8 cellular contexts compared by ENCODE assay signal in genomic region chr7:99143853-99144672, GRCh38. TPM values are rescaled to one million over a fixed set of nuclear protein-coding genes. Genes with fewer than 3 reads are reported as not detected.
DNase-seq lines count a peak whose midpoint lies in the region; ATAC-seq and TF ChIP-seq lines count a peak whose summit lies in the region.

TSS of gene SMURF1 (minus strand) at chr7:99144108. CDS start at chr7:99143780, 328 bp downstream.

- in situ Hi-C loops in SK-MEL-5 (cut with HindIII; ENCODE audit: low pct_unique_long_range_greater_than_20kb, low sequenced_read_pairs): no loop called here

- H3K27ac ChIP-seq in thoracic aorta: peak within 1 kb of the TSS; percentile 97 to 99

- peak within 1 kb of the TSS; percentile 97 for H3K4me3 ChIP-seq in thoracic aorta

- TF ChIP-seq CTCF in osteocyte (IDR thresholded peaks at IDR 0.05) (no peak), thoracic aorta (IDR thresholded peaks at IDR 0.05) (no peak)

- DNase-seq in DMS79 (lab: John Stamatoyannopoulos, UW): peak; percentile 16
- DNase-seq in HuH-7 (ENCODE audit: low spot score): peak; percentile 60
- peak; percentile 65 for DNase-seq in SK-MEL-5 (ENCODE audit: low read depth, low spot score)
- DNase-seq in head of caudate nucleus: peak; percentile 25 to 84 (median 68)
- DNase-seq in osteocyte (ENCODE audit: extremely low spot score, unreplicated experiment): peak; percentile 90
- peak; percentile 21 for DNase-seq in thoracic aorta (ENCODE audit: low spot score)

- peaks cover 5% of the 10 kb centered on the region for H3K36me3 Mint-ChIP-seq in activated naive CD8-positive, alpha-beta T cell
- no peaks in the 10 kb centered on the region for H3K36me3 Mint-ChIP-seq in osteocyte (ENCODE audit: unreplicated experiment)

- H3K9me3 Mint-ChIP-seq in activated naive CD8-positive, alpha-beta T cell (ENCODE audit: low read depth): no peaks in the 10 kb centered on the region
- H3K9me3 Mint-ChIP-seq in osteocyte (ENCODE audit: unreplicated experiment): no peaks in the 10 kb centered on the region

- peaks cover 33% of the 10 kb centered on the region for H3K4me1 Mint-ChIP-seq in activated naive CD8-positive, alpha-beta T cell (ENCODE audit: low read depth)
- H3K4me1 Mint-ChIP-seq in osteocyte (ENCODE audit: unreplicated experiment): peaks cover 35% of the 10 kb centered on the region

- no peaks in the 10 kb centered on the region for H3K36me3 ChIP-seq in thoracic aorta

- no peaks in the 10 kb centered on the region for H3K27me3 ChIP-seq in thoracic aorta (replicated peaks; ENCODE audit: insufficient read depth)

- H3K9me3 ChIP-seq in thoracic aorta: no peaks in the 10 kb centered on the region

- peaks cover 12 to 28% of the 10 kb centered on the region in 2 donors for H3K4me1 ChIP-seq in thoracic aorta (ENCODE audit: control insufficient read depth in 1 of 2, low read depth in 2 of 2)

- ATAC-seq in GM21423 (IDR thresholded peaks at IDR 0.05; ENCODE audit: unreplicated experiment) (peak; percentile 74), thoracic aorta (ENCODE audit: insufficient number of reproducible peaks, low FRiP score, low read depth) (peak; percentile 15)

- no peaks in the 10 kb centered on the region for H3K27me3 Mint-ChIP-seq in activated naive CD8-positive, alpha-beta T cell
- no peaks in the 10 kb centered on the region for H3K27me3 Mint-ChIP-seq in osteocyte (ENCODE audit: unreplicated experiment)

- peak within 1 kb of the TSS; percentile 95 for H3K27ac Mint-ChIP-seq in activated naive CD8-positive, alpha-beta T cell
- peak within 1 kb of the TSS; percentile 96 for H3K27ac Mint-ChIP-seq in osteocyte (ENCODE audit: unreplicated experiment)

- intact Hi-C loops in head of caudate nucleus (cut with DNase I): loop anchor here (5.0 kb wide), 2 partner anchors 102 to 183 kb away; partner anchors contain the start of gene ARPC1A

- peak within 1 kb of the TSS; percentile 95 for H3K4me3 Mint-ChIP-seq in activated naive CD8-positive, alpha-beta T cell
- peak within 1 kb of the TSS; percentile 86 for H3K4me3 Mint-ChIP-seq in osteocyte (ENCODE audit: unreplicated experiment)

RNA-seq across cellular contexts. Expression of gene SMURF1, which starts in this region (rescaled TPM):
- total RNA-seq in SK-MEL-5 (2014; rRNA removed; shearing (Covaris generic)): 40.8 and 42.1 TPM in 2 replicates
- polyA plus RNA-seq in SK-MEL-5 (2015; cell fraction: cytosol; rRNA removed): 26.2 and 32.8 TPM in 2 replicates
- polyA plus RNA-seq in SK-MEL-5 (2015; cell fraction: nucleus; rRNA removed): 22.9 and 34.2 TPM in 2 replicates
- total RNA-seq in osteocyte: 23.6 and 24.1 TPM in 2 replicates
- 10 to 100 TPM; 33.8 to 40.9 TPM for total RNA-seq in thoracic aorta

Comparison
In these comparisons a context has a peak if more than half of its experiments do, and no peak if none do; other contexts are left out.
1. Peak in every context shown above with its lines: DNase-seq, ATAC-seq, H3K4me3 ChIP-seq and H3K27ac ChIP-seq.
2. DNase-seq: peak in every context shown above with its lines; median percentile 90 in osteocyte; 68 in head of caudate nucleus; 65 in SK-MEL-5; 60 in HuH-7; 21 in thoracic aorta; 16 in DMS79.